Comparison of ENCODE assay signal across 20 cellular contexts in genomic region chr16:11633113-11633512, GRCh38. TPM values are rescaled to one million over a fixed set of nuclear protein-coding genes. Genes with fewer than 3 reads are reported as not detected.
DNase-seq lines count a peak whose midpoint lies in the region; ATAC-seq, FAIRE-seq and TF ChIP-seq lines count a peak whose summit lies in the region.
"Had no signal": no experiment of that assay in that cellular context is flagged by ENCODE, and none has a peak within 500 bp of the region (broad histone marks: within the 10 kb centered on the region; RNA-seq: fewer than 3 reads in every experiment).

No MANE protein-coding gene starts in this region.

- peak overlapping the region; percentile 24 for H4K8ac ChIP-seq in mesenchymal stem cell (ENCODE audit: low read length)

- peak overlapping the region; percentile 70 for H2AFZ ChIP-seq in astrocyte (ENCODE audit: low read depth, low read length)
- no peak overlapping the region for H2AFZ ChIP-seq in mesenchymal stem cell (ENCODE audit: low read depth, low read length)
- H2AFZ ChIP-seq in smooth muscle cell (ENCODE audit: low read depth): no peak overlapping the region

- peaks cover 3% of the 10 kb centered on the region for H3K27me3 Mint-ChIP-seq in astrocyte (ENCODE audit: low read depth, unreplicated experiment)
- peaks cover 0 to 8% of the 10 kb centered on the region in 2 donors for H3K27me3 Mint-ChIP-seq in stimulated activated naive B cell treated with anti-CD40 and anti-IgM and Interleukin-4, amounts not matched to agents 10 μg/mL and 1 μg/mL and 100 μg/mL, for 72 hours
- H3K27me3 Mint-ChIP-seq: activated T-helper 17 cell treated with anti-CD3 and anti-CD28 coated beads, Interleukin-2, amount 50 U/mL, for 72 hours had no signal

- no peaks in the 10 kb centered on the region for H3K79me1 ChIP-seq in mesenchymal stem cell (replicated peaks; ENCODE audit: low read length, poor library complexity, severe bottlenecking)

- ATAC-seq in GM21447 (IDR thresholded peaks at IDR 0.05; ENCODE audit: unreplicated experiment): no peak
- no peak for ATAC-seq in stimulated activated naive B cell treated with anti-CD40 and anti-IgM and Interleukin-4, amounts not matched to agents 10 μg/mL and 1 μg/mL and 100 μg/mL, for 72 hours (replicated peaks)
- ATAC-seq: activated T-helper 17 cell treated with anti-CD3 and anti-CD28 coated beads, Interleukin-2, amount 50 U/mL, for 72 hours; esophagus mucosa had no signal

- peaks cover 36% of the 10 kb centered on the region for H3K4me1 Mint-ChIP-seq in astrocyte (ENCODE audit: low read depth, unreplicated experiment)
- H3K4me1 Mint-ChIP-seq in stimulated activated naive B cell treated with anti-CD40 and anti-IgM and Interleukin-4, amounts not matched to agents 10 μg/mL and 1 μg/mL and 100 μg/mL, for 72 hours: peaks cover 20 to 34% of the 10 kb centered on the region in 2 donors

- no peaks in the 10 kb centered on the region for H3K27me3 ChIP-seq in BLaER1 treated with 17β-estradiol and CSF1 and Interleukin-3, amounts not matched to agents 10 nM and 100 nM
- no peaks in the 10 kb centered on the region for H3K27me3 ChIP-seq in astrocyte (ENCODE audit: insufficient read depth, low read length)
- peaks cover 0 to 5% of the 10 kb centered on the region in 2 experiments for H3K27me3 ChIP-seq in mesenchymal stem cell (ENCODE audit: control insufficient read depth in 1 of 2, insufficient read depth in 1 of 2, low read length in 2 of 2)
- H3K27me3 ChIP-seq in smooth muscle cell (ENCODE audit: low read depth): no peaks in the 10 kb centered on the region

- peak overlapping the region in 2 of 11 experiments; percentile 22 to 36; a peak in 1 of 22 replicates for H3K9ac ChIP-seq in BLaER1 treated with 17β-estradiol and CSF1 and Interleukin-3, amounts not matched to agents 10 nM and 100 nM
- peak overlapping the region; percentile 76 for H3K9ac ChIP-seq in astrocyte (ENCODE audit: low read length)
- H3K9ac ChIP-seq in mesenchymal stem cell (ENCODE audit: low read length): peak overlapping the region; percentile 53
- peak overlapping the region; percentile 29 for H3K9ac ChIP-seq in smooth muscle cell (ENCODE audit: low read depth)

- H3K4me2 ChIP-seq in BLaER1 treated with 17β-estradiol and CSF1 and Interleukin-3, amounts not matched to agents 10 nM and 100 nM: peak overlapping the region; percentile 55 to 97 (median 92); a peak in 21 of 22 replicates
- H3K4me2 ChIP-seq in astrocyte (ENCODE audit: low read length): peak overlapping the region; percentile 80
- H3K4me2 ChIP-seq in mesenchymal stem cell (ENCODE audit: low read length, poor library complexity, severe bottlenecking): no peak overlapping the region
- H3K4me2 ChIP-seq in smooth muscle cell: peak overlapping the region; percentile 75

- no peak overlapping the region for H2BK15ac ChIP-seq in mesenchymal stem cell (ENCODE audit: low read depth, poor library complexity, severe bottlenecking)

- H3K14ac ChIP-seq in mesenchymal stem cell (ENCODE audit: low read length in 2 of 2): peak overlapping the region in 1 of 2 experiments; percentile 68

- H3K9me3 ChIP-seq in BLaER1 treated with 17β-estradiol and CSF1 and Interleukin-3, amounts not matched to agents 10 nM and 100 nM (replicated peaks in 1 of 11): no peaks in the 10 kb centered on the region
- H3K9me3 ChIP-seq in astrocyte (ENCODE audit: insufficient read depth, low read depth, low read length) (no peaks in the 10 kb centered on the region), mesenchymal stem cell (ENCODE audit: control insufficient read depth, low read length) (no peaks in the 10 kb centered on the region), smooth muscle cell (replicated peaks; ENCODE audit: low read depth) (no peaks in the 10 kb centered on the region)
- H3K9me3 ChIP-seq: HAP-1 had no signal

- H3K36me3 ChIP-seq in BLaER1 treated with 17β-estradiol and CSF1 and Interleukin-3, amounts not matched to agents 10 nM and 100 nM: no peaks in the 10 kb centered on the region
- H3K36me3 ChIP-seq in astrocyte (ENCODE audit: insufficient read depth, low read length) (no peaks in the 10 kb centered on the region), mesenchymal stem cell (ENCODE audit: control insufficient read depth in 1 of 2, insufficient read depth in 2 of 2, low read depth in 1 of 2, low read length in 2 of 2) (no peaks in the 10 kb centered on the region), smooth muscle cell (ENCODE audit: low read depth) (no peaks in the 10 kb centered on the region)
- H3K36me3 ChIP-seq: HAP-1 had no signal

- H2BK5ac ChIP-seq in mesenchymal stem cell (ENCODE audit: low read depth, low read length, poor library complexity, severe bottlenecking): peak overlapping the region; percentile 4

- H3K4me3 ChIP-seq in BLaER1 treated with 17β-estradiol and CSF1 and Interleukin-3, amounts not matched to agents 10 nM and 100 nM: no peak overlapping the region
- H3K4me3 ChIP-seq in astrocyte (ENCODE audit: insufficient read depth, low read depth, low read length) (no peak overlapping the region), mesenchymal stem cell (ENCODE audit: insufficient read depth in 1 of 2, low read depth in 1 of 2, low read length in 2 of 2) (no peak overlapping the region), smooth muscle cell (no peak overlapping the region), foreskin fibroblast (ENCODE audit: low read depth in 1 of 2, low read length in 2 of 2) (no peak overlapping the region)
- H3K4me3 ChIP-seq: HAP-1 had no signal

- peak overlapping the region; percentile 53 for H3K27ac Mint-ChIP-seq in astrocyte (ENCODE audit: unreplicated experiment)
- H3K27ac Mint-ChIP-seq in stimulated activated naive B cell treated with anti-CD40 and anti-IgM and Interleukin-4, amounts not matched to agents 10 μg/mL and 1 μg/mL and 100 μg/mL, for 72 hours: no peak overlapping the region
- H3K27ac Mint-ChIP-seq: activated CD4-positive, alpha-beta memory T cell treated with anti-CD3 and anti-CD28 coated beads, Interleukin-2, amount 10 ng/mL, durations not matched to agents 7 days and 5 days; activated T-helper 17 cell treated with anti-CD3 and anti-CD28 coated beads, Interleukin-2, amount 50 U/mL, for 72 hours had no signal

- H3K4me1 ChIP-seq in BLaER1 treated with 17β-estradiol and CSF1 and Interleukin-3, amounts not matched to agents 10 nM and 100 nM: peaks cover 51 to 69% (median 60%) of the 10 kb centered on the region in 10 experiments
- H3K4me1 ChIP-seq in astrocyte (ENCODE audit: insufficient read depth, low read length): peaks cover 25% of the 10 kb centered on the region
- peaks cover 38% of the 10 kb centered on the region for H3K4me1 ChIP-seq in mesenchymal stem cell (ENCODE audit: control insufficient read depth, insufficient read depth, low read depth, low read length)
- peaks cover 21% of the 10 kb centered on the region for H3K4me1 ChIP-seq in smooth muscle cell (ENCODE audit: low read depth)
- H3K4me1 ChIP-seq: HAP-1 had no signal

- H3K79me2 ChIP-seq in astrocyte (ENCODE audit: insufficient read depth, low read length) (no peaks in the 10 kb centered on the region), smooth muscle cell (ENCODE audit: low read depth) (no peaks in the 10 kb centered on the region)

- H3K23ac ChIP-seq in mesenchymal stem cell (ENCODE audit: low read length in 2 of 2): peak overlapping the region in 1 of 2 experiments; percentile 16

- H2AK5ac ChIP-seq in mesenchymal stem cell (ENCODE audit: low read length, severe bottlenecking): peak overlapping the region; percentile 92

- no peaks in the 10 kb centered on the region for H3K9me3 Mint-ChIP-seq in astrocyte (ENCODE audit: unreplicated experiment)
- H3K9me3 Mint-ChIP-seq in stimulated activated naive B cell treated with anti-CD40 and anti-IgM and Interleukin-4, amounts not matched to agents 10 μg/mL and 1 μg/mL and 100 μg/mL, for 72 hours: no peaks in the 10 kb centered on the region
- H3K9me3 Mint-ChIP-seq: activated CD4-positive, alpha-beta memory T cell treated with anti-CD3 and anti-CD28 coated beads, Interleukin-2, amount 10 ng/mL, durations not matched to agents 7 days and 5 days; activated T-helper 17 cell treated with anti-CD3 and anti-CD28 coated beads, Interleukin-2, amount 50 U/mL, for 72 hours had no signal

- H3K36me3 Mint-ChIP-seq in astrocyte (ENCODE audit: low read depth, unreplicated experiment): no peaks in the 10 kb centered on the region
- H3K36me3 Mint-ChIP-seq in stimulated activated naive B cell treated with anti-CD40 and anti-IgM and Interleukin-4, amounts not matched to agents 10 μg/mL and 1 μg/mL and 100 μg/mL, for 72 hours: no peaks in the 10 kb centered on the region

- peak overlapping the region; percentile 78 to 93 for H3K18ac ChIP-seq in mesenchymal stem cell (ENCODE audit: low read depth in 1 of 2, low read length in 2 of 2)

- 82% methylated on average over 3 of the region's 3 CpGs for WGBS in mesenchymal stem cell
- 77% methylated on average over 3 of the region's 3 CpGs for WGBS in smooth muscle cell (ENCODE audit: low lambda C conversion rate)

- H3K27ac ChIP-seq in BLaER1 treated with 17β-estradiol and CSF1 and Interleukin-3, amounts not matched to agents 10 nM and 100 nM: peak overlapping the region in 2 of 11 experiments; percentile 33 to 63; a peak in 1 of 22 replicates
- peak overlapping the region; percentile 64 for H3K27ac ChIP-seq in astrocyte (ENCODE audit: low read depth, low read length)
- H3K27ac ChIP-seq in mesenchymal stem cell (ENCODE audit: low read length, poor library complexity, severe bottlenecking): peak overlapping the region; percentile 66
- peak overlapping the region; percentile 81 for H3K27ac ChIP-seq in smooth muscle cell (ENCODE audit: low read depth)

- H3F3A ChIP-seq in smooth muscle cell (ENCODE audit: low read depth): no peaks in the 10 kb centered on the region

- TF ChIP-seq CTCF in astrocyte (IDR thresholded peaks at IDR 0.05; ENCODE audit: insufficient read depth, low read depth, low read length) (no peak), smooth muscle cell (IDR thresholded peaks at IDR 0.05; ENCODE audit: borderline replicate concordance, insufficient read depth, poor library complexity, severe bottlenecking) (no peak), foreskin fibroblast (IDR thresholded peaks at IDR 0.05; ENCODE audit: low read depth, low read length) (no peak)

- DNase-seq in astrocyte (ENCODE audit: low read depth) (no peak), mesenchymal stem cell (no peak), smooth muscle cell (lab: John Stamatoyannopoulos, UW; ENCODE audit: unreplicated experiment) (no peak), foreskin fibroblast (no peak)
- DNase-seq in activated CD8-positive, alpha-beta memory T cell treated with anti-CD3 and anti-CD28 coated beads, Interleukin-2, amount 50 U/mL, for 48 hours: no peak
- DNase-seq in stimulated activated naive B cell treated with anti-CD40 and anti-IgM and Interleukin-4, amounts not matched to agents 10 μg/mL and 1 μg/mL and 100 μg/mL, for 72 hours: no peak
- DNase-seq: activated CD4-positive, alpha-beta memory T cell treated with anti-CD3 and anti-CD28 coated beads, Interleukin-2, amount 10 ng/mL, durations not matched to agents 7 days and 5 days; NCI-H1092; NCI-H748 treated with DMSO at 0.1 percent for 48 hours; stimulated activated CD4-positive, alpha-beta T cell treated with anti-CD3 and anti-CD28 coated beads, Interleukin-4, amount 100 ng/mL, for 24 hours had no signal

- H3K4ac ChIP-seq in mesenchymal stem cell (ENCODE audit: low read depth in 1 of 2, low read length in 2 of 2): peak overlapping the region; percentile 66 to 83

- peak overlapping the region; percentile 98 for H4K91ac ChIP-seq in mesenchymal stem cell (ENCODE audit: low read length)

- peak overlapping the region; percentile 60 to 100 for H2BK12ac ChIP-seq in mesenchymal stem cell (ENCODE audit: low read length in 2 of 2)

- peak overlapping the region; percentile 91 for H2BK120ac ChIP-seq in mesenchymal stem cell (ENCODE audit: low read depth, low read length)

- no peak for FAIRE-seq in astrocyte (lab: Jason Lieb, UNC)
- FAIRE-seq: D721Med, G401.6, GM12892, RCC 7860, urothelium cell line had no signal

- no peak overlapping the region for H3K4me3 Mint-ChIP-seq in astrocyte (ENCODE audit: unreplicated experiment)
- no peak overlapping the region for H3K4me3 Mint-ChIP-seq in stimulated activated naive B cell treated with anti-CD40 and anti-IgM and Interleukin-4, amounts not matched to agents 10 μg/mL and 1 μg/mL and 100 μg/mL, for 72 hours
- H3K4me3 Mint-ChIP-seq: activated CD4-positive, alpha-beta memory T cell treated with anti-CD3 and anti-CD28 coated beads, Interleukin-2, amount 10 ng/mL, durations not matched to agents 7 days and 5 days; activated T-helper 17 cell treated with anti-CD3 and anti-CD28 coated beads, Interleukin-2, amount 50 U/mL, for 72 hours had no signal

- H4K20me1 ChIP-seq in BLaER1 treated with 17β-estradiol and CSF1 and Interleukin-3, amounts not matched to agents 10 nM and 100 nM: no peaks in the 10 kb centered on the region; a peak in 1 of 22 replicates
- H4K20me1 ChIP-seq in astrocyte (ENCODE audit: insufficient read depth, low read length): no peaks in the 10 kb centered on the region
- H4K20me1 ChIP-seq in smooth muscle cell (ENCODE audit: low read depth): no peaks in the 10 kb centered on the region

RNA-seq across cellular contexts. Expression of gene SNN, which starts 35.1 kb away (rescaled TPM):
- 12.2 and 16.7 TPM in 2 replicates for total RNA-seq in astrocyte
- 10.0 TPM for polyA plus RNA-seq in mesenchymal stem cell (2013, experiment 1 of 2)
- polyA plus RNA-seq in mesenchymal stem cell (2013, experiment 2 of 2): 10.1 TPM
- 6.4 and 8.2 TPM in 2 replicates for total RNA-seq in smooth muscle cell
- polyA plus RNA-seq in smooth muscle cell: 10.1 and 10.9 TPM in 2 replicates

RNA-seq across cellular contexts. Expression of gene LITAF, which starts 46.4 kb away (rescaled TPM):
- total RNA-seq in astrocyte (113 and 120 TPM in 2 replicates), smooth muscle cell (40.4 and 77.9 TPM in 2 replicates)
- 137 TPM for polyA plus RNA-seq in mesenchymal stem cell (2013, experiment 1 of 2)
- 138 TPM for polyA plus RNA-seq in mesenchymal stem cell (2013, experiment 2 of 2)
- polyA plus RNA-seq in smooth muscle cell: 72.6 and 98.0 TPM in 2 replicates
